Comparison of ENCODE assay signal across 11 cellular contexts in the genomic region with DNA sequence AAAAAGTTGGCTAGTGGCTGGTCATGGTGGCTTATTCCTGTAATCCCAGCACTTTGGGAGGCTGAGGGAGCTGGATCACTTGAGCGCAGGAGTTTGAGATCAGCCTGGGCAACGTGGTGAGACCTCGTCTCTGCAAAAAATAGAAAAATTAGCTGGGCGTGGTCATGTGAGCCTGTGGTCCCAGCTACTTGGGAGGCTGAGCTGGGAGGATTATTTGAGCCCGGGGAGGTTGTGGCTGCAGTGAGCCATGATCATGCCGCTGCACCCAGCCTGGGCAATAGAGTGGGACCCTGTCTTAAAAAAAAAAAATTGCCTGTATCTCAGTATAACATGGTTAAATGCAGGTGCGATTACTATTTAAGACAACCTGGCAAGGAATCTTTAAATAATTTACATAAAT.
DNase-seq lines count a peak whose midpoint lies in the region; ATAC-seq and TF ChIP-seq lines count a peak whose summit lies in the region.
"Had no signal": no experiment of that assay in that cellular context is flagged by ENCODE, and none has a peak within 500 bp of the region (broad histone marks: within the 10 kb centered on the region; RNA-seq: fewer than 3 reads in every experiment).

No MANE protein-coding gene starts in this region.

- CTCF ChIA-PET in CD4-positive, alpha-beta memory T cell (lab: Charles Lee; ENCODE audit: partially characterized antibody) = interaction anchor here (1.0 to 4.0 kb wide), 7 partner anchors 9 to 184 kb away, joined by 3 to 18 read pairs (median 4); no protein-coding TSS in a partner anchor

- H3K4me3 ChIP-seq in CD4-positive, alpha-beta memory T cell (ENCODE audit: low read length in 2 of 2) = no peak overlapping the region
- H3K4me3 ChIP-seq in Jurkat, Clone E6-1 (ENCODE audit: low read length) = peak overlapping the region; percentile 31
- H3K4me3 ChIP-seq in psoas muscle = no peak overlapping the region

- peak overlapping the region; percentile 45 to 87 (median 80) for H3K4me3 Mint-ChIP-seq in CD4-positive, alpha-beta memory T cell
- peak overlapping the region; percentile 23 for H3K4me3 Mint-ChIP-seq in activated naive CD8-positive, alpha-beta T cell treated with anti-CD3 and anti-CD28 coated beads for 36 hours

- no peak for TF ChIP-seq CTCF in psoas muscle (IDR thresholded peaks at IDR 0.05)

- peaks cover 97% of the 10 kb centered on the region for H3K4me1 ChIP-seq in CD4-positive, alpha-beta memory T cell (ENCODE audit: insufficient read depth, low read length)
- H3K4me1 ChIP-seq in psoas muscle = peaks cover 34% of the 10 kb centered on the region

- H3K4me1 Mint-ChIP-seq in CD4-positive, alpha-beta memory T cell = peaks cover 63 to 96% (median 79%) of the 10 kb centered on the region in 4 donors
- peaks cover 74% of the 10 kb centered on the region for H3K4me1 Mint-ChIP-seq in activated naive CD8-positive, alpha-beta T cell treated with anti-CD3 and anti-CD28 coated beads for 36 hours

- H3K36me3 Mint-ChIP-seq in CD4-positive, alpha-beta memory T cell = no peaks in the 10 kb centered on the region
- H3K36me3 Mint-ChIP-seq in activated naive CD8-positive, alpha-beta T cell treated with anti-CD3 and anti-CD28 coated beads for 36 hours = peaks cover 9% of the 10 kb centered on the region
- H3K36me3 Mint-ChIP-seq: brain had no signal

- DNase-seq in CD4-positive, alpha-beta memory T cell = no peak
- no peak for DNase-seq in Jurkat, Clone E6-1 (ENCODE audit: low read depth, low spot score)
- no peak for DNase-seq in activated naive CD8-positive, alpha-beta T cell treated with anti-CD3 and anti-CD28 coated beads for 36 hours
- no peak for DNase-seq in psoas muscle
- DNase-seq in hepatic stellate cell (ENCODE audit: low spot score) = no peak
- no peak for DNase-seq in NCI-H1694 (lab: John Stamatoyannopoulos, UW)
- no peak for DNase-seq in NCI-H2107 (lab: John Stamatoyannopoulos, UW)
- no peak for DNase-seq in retina
- DNase-seq: hypothalamus, Karpas-422 had no signal

- peak overlapping the region; percentile 55 for H3K27ac ChIP-seq in CD4-positive, alpha-beta memory T cell (ENCODE audit: low read depth, low read length)
- H3K27ac ChIP-seq in psoas muscle = peak overlapping the region; percentile 7

- no peaks in the 10 kb centered on the region for H3K9me3 ChIP-seq in CD4-positive, alpha-beta memory T cell (ENCODE audit: control insufficient read depth in 1 of 2, low read length in 2 of 2)
- no peaks in the 10 kb centered on the region for H3K9me3 ChIP-seq in psoas muscle

- WGBS in psoas muscle, 3 donors = 71 to 81% (median 76%) methylated on average over 7 of the region's 7 CpGs

- intact Hi-C loops in CD4-positive, alpha-beta memory T cell (cut with micrococcal nuclease) = loop anchor here (1.0 to 2.0 kb wide), 5 partner anchors 9 to 58 kb away; no protein-coding TSS in a partner anchor
- intact Hi-C loops in psoas muscle (cut with DNase I) = no loop called here

- H3K9me3 Mint-ChIP-seq in CD4-positive, alpha-beta memory T cell = no peaks in the 10 kb centered on the region
- no peaks in the 10 kb centered on the region for H3K9me3 Mint-ChIP-seq in activated naive CD8-positive, alpha-beta T cell treated with anti-CD3 and anti-CD28 coated beads for 36 hours

- POLR2A ChIA-PET in CD4-positive, alpha-beta memory T cell (lab: Charles Lee; ENCODE audit: partially characterized antibody) = interaction anchor here (0.7 to 5.7 kb wide), 10 partner anchors 9 to 159 kb away, joined by 3 to 61 read pairs (median 6); a partner anchor contains a TSS

- peak overlapping the region; percentile 72 to 97 (median 92) for H3K27ac Mint-ChIP-seq in CD4-positive, alpha-beta memory T cell
- H3K27ac Mint-ChIP-seq in activated naive CD8-positive, alpha-beta T cell treated with anti-CD3 and anti-CD28 coated beads for 36 hours = peak overlapping the region; percentile 83

- no peaks in the 10 kb centered on the region for H3K36me3 ChIP-seq in CD4-positive, alpha-beta memory T cell (ENCODE audit: insufficient read depth, low read length)
- no peaks in the 10 kb centered on the region for H3K36me3 ChIP-seq in psoas muscle (ENCODE audit: insufficient read depth in 1 of 2, low read depth in 1 of 2)

- ATAC-seq in psoas muscle = no peak

- H3K27me3 Mint-ChIP-seq in CD4-positive, alpha-beta memory T cell = no peaks in the 10 kb centered on the region
- H3K27me3 Mint-ChIP-seq in activated naive CD8-positive, alpha-beta T cell treated with anti-CD3 and anti-CD28 coated beads for 36 hours = no peaks in the 10 kb centered on the region
- H3K27me3 Mint-ChIP-seq: brain had no signal

- H3K27me3 ChIP-seq in CD4-positive, alpha-beta memory T cell (ENCODE audit: insufficient read depth, low read length) = no peaks in the 10 kb centered on the region
- H3K27me3 ChIP-seq in psoas muscle (ENCODE audit: insufficient read depth in 3 of 3, low read length in 2 of 3) = no peaks in the 10 kb centered on the region
